In the genomic region with DNA sequence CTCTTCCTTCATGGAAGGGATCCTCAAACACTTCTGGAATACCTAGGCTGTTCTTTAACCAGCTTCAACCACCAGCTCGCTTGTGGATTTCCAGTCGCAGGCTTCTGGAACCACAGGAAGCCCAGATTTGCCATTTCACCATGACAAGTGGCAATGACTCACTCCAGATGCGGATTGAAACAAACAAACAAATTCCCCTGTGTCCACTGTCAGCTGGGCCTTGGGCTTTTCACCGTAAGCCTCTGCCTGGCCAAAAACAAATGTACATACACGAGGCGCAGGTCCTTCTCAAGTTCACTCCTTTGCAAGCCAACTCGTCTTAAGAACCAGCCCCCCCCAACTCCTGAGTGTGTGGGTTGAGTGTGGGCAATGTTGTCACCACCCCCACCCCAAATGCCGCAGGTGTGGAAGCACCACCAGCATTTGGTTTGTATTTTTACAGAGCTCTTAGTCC, we compare ENCODE assay signal across 8 cellular contexts. TPM values are rescaled to one million over a fixed set of nuclear protein-coding genes. Genes with fewer than 3 reads are reported as not detected.
DNase-seq lines count a peak whose midpoint lies in the region; ATAC-seq and TF ChIP-seq lines count a peak whose summit lies in the region.

No MANE protein-coding gene starts in this region.

- ATAC-seq in GM19324 (IDR thresholded peaks at IDR 0.05; ENCODE audit: low FRiP score, unreplicated experiment) (no peak), GM18867 (IDR thresholded peaks at IDR 0.05; ENCODE audit: unreplicated experiment) (no peak)

- DNase-seq in COLO668 (lab: John Stamatoyannopoulos, UW; ENCODE audit: unreplicated experiment) = peak; percentile 7
- peak; percentile 26 for DNase-seq in RKO (ENCODE audit: low spot score)
- peak; percentile 42 to 74 for DNase-seq in erythroblast (lab: John Stamatoyannopoulos, UW)
- DNase-seq in occipital lobe (lab: John Stamatoyannopoulos, UW) = peak; percentile 16
- DNase-seq in stimulated activated CD4-positive, alpha-beta T cell treated with anti-CD3 and anti-CD28 coated beads, Interleukin-15, amount 100 ng/mL, for 24 hours = no peak
- no peak for DNase-seq in GM19238 (ENCODE audit: insufficient read length, low spot score)

- no peak for TF ChIP-seq POLR2A in erythroblast (IDR thresholded peaks at IDR 0.05; ENCODE audit: low read length)

RNA-seq across cellular contexts. Expression of a gene that starts 8.8 kb away (rescaled TPM):
- total RNA-seq in occipital lobe = 7.5 TPM

RNA-seq across cellular contexts. Expression of a gene that starts 34.1 kb away (rescaled TPM):
- not detected for total RNA-seq in occipital lobe

Comparison
In these comparisons a context has a peak if more than half of its experiments do, and no peak if none do; other contexts are left out.
1. DNase-seq: peak in COLO668 (single experiment), RKO (single experiment), erythroblast (2 of 2) and occipital lobe (single experiment); none in stimulated activated CD4-positive, alpha-beta T cell treated with anti-CD3 and anti-CD28 coated beads, Interleukin-15, amount 100 ng/mL, for 24 hours (single experiment) and GM19238 (single experiment).